Comparison of ENCODE assay signal across 8 cellular contexts in genomic region chr6:154732538-154732823, GRCh38. TPM values are rescaled to one million over a fixed set of nuclear protein-coding genes. Genes with fewer than 3 reads are reported as not detected.
DNase-seq lines count a peak whose midpoint lies in the region; ATAC-seq, FAIRE-seq and TF ChIP-seq lines count a peak whose summit lies in the region.

No MANE protein-coding gene starts in this region.

- peak overlapping the region; percentile 98 for H3K4me2 ChIP-seq in K562 (ENCODE audit: insufficient read depth, low read length)

- BruUV-seq in K562 (replicated peaks; lab: Mats Ljungman, UMichigan): no TSS peak

- POLR2A ChIA-PET in K562 (lab: Yijun Ruan, JAX): interaction anchor here (1.0 to 1.5 kb wide), 2 partner anchors 11 to 17 kb away, joined by 3 to 4 read pairs; no protein-coding TSS in a partner anchor

- TF ChIP-seq POLR2A in K562 (conservative IDR thresholded peaks at IDR 0.05) (no peak), vagina (IDR thresholded peaks at IDR 0.05) (no peak)

- H3K9ac ChIP-seq in K562 (ENCODE audit: insufficient read depth in 1 of 2, low read depth in 2 of 2, low read length in 2 of 2): peak overlapping the region; percentile 98

- in situ Hi-C loops in K562 (cut with MboI): no loop called here

- peak overlapping the region; percentile 73 to 99 for H3K4me3 ChIP-seq in right atrium auricular region
- peak overlapping the region; percentile 96 for H3K4me3 ChIP-seq in K562
- H3K4me3 ChIP-seq in lung: peak overlapping the region; percentile 79
- H3K4me3 ChIP-seq in vagina: peak overlapping the region; percentile 68 to 99

- WGBS in K562 (ENCODE audit: insufficient coverage, low coverage, missing lambda C conversion rate): 56% methylated on average over 8 of the region's 8 CpGs
- 34 to 35% methylated on average over 8 of the region's 8 CpGs for WGBS in lung, 2 donors

- peak overlapping the region; percentile 99 to 100 for H3K27ac ChIP-seq in right atrium auricular region
- peak overlapping the region; percentile 99 for H3K27ac ChIP-seq in K562 (ENCODE audit: extremely low read depth, low read depth, low read length)
- H3K27ac ChIP-seq in lung (ENCODE audit: low read depth in 1 of 2, low read length in 1 of 2): peak overlapping the region; percentile 100
- peak overlapping the region; percentile 98 for H3K27ac ChIP-seq in vagina

- H4K20me1 ChIP-seq in K562 (replicated peaks; ENCODE audit: control insufficient read depth, insufficient read depth, low read length): peaks cover 11% of the 10 kb centered on the region; the same call in 1 of the 2 replicates

- CTCF ChIA-PET in K562 (lab: Yijun Ruan, JAX; ENCODE audit: low intra/inter-chr PET ratio): interaction anchor here (0.6 to 2.1 kb wide), 2 partner anchors 57 to 71 kb away, joined by 3 to 10 read pairs; no protein-coding TSS in a partner anchor

- H3K9me3 ChIP-seq in right atrium auricular region: no peaks in the 10 kb centered on the region
- H3K9me3 ChIP-seq in K562 (replicated peaks; ENCODE audit: control insufficient read depth, insufficient read depth, low read depth, low read length): no peaks in the 10 kb centered on the region
- no peaks in the 10 kb centered on the region for H3K9me3 ChIP-seq in lung (ENCODE audit: control insufficient read depth in 2 of 2, insufficient read depth in 1 of 2, low read length in 1 of 2)
- H3K9me3 ChIP-seq in vagina: no peaks in the 10 kb centered on the region

- TF ChIP-seq CTCF in right atrium auricular region (IDR thresholded peaks at IDR 0.05) (no peak), K562 (IDR thresholded peaks at IDR 0.05 in 2 of 3, conservative IDR thresholded peaks at IDR 0.05 in 1 of 3; ENCODE audit: insufficient read depth in 2 of 3, low read depth in 1 of 3, low read length in 3 of 3) (no peak), lung (IDR thresholded peaks at IDR 0.05; ENCODE audit: control extremely low read depth, extremely low read depth) (no peak), vagina (IDR thresholded peaks at IDR 0.05) (no peak)

- DNase-seq in right atrium auricular region (ENCODE audit: low spot score) (no peak), Right ventricle myocardium superior (no peak), K562 (ENCODE audit: extremely low read depth in 1 of 4, low spot score in 3 of 4) (no peak), lung (ENCODE audit: low spot score) (no peak), vagina (ENCODE audit: extremely low spot score in 2 of 2) (no peak), mesenteric fat pad (ENCODE audit: low spot score) (no peak), retina (no peak)
- DNase-seq in stimulated activated CD8-positive, alpha-beta memory T cell treated with anti-CD3 and anti-CD28 coated beads, Interleukin-4, amount 100 ng/mL, for 48 hours: no peak

- peaks cover 0 to 42% of the 10 kb centered on the region in 2 donors for H3K4me1 ChIP-seq in right atrium auricular region
- H3K4me1 ChIP-seq in K562 (replicated peaks in 1 of 2; ENCODE audit: control insufficient read depth in 2 of 2, insufficient read depth in 2 of 2, low read length in 2 of 2): peaks cover 20 to 23% of the 10 kb centered on the region in 2 experiments; a peak in 4 of 5 replicates
- H3K4me1 ChIP-seq in lung (ENCODE audit: control insufficient read depth in 2 of 2, insufficient read depth in 2 of 2, low read length in 2 of 2): peaks cover 8 to 11% of the 10 kb centered on the region in 2 donors
- peaks cover 41% of the 10 kb centered on the region for H3K4me1 ChIP-seq in vagina

- TF ChIP-seq RAD21 in K562 (CRISPR knock-in tag; conservative IDR thresholded peaks at IDR 0.05 in 1 of 2, IDR thresholded peaks at IDR 0.05 in 1 of 2): no peak

- FAIRE-seq in K562 (lab: Jason Lieb, UNC): peak; percentile 26

- ATAC-seq in Right ventricle myocardium superior (ENCODE audit: poor library complexity): no peak
- ATAC-seq in K562: no peak
- ATAC-seq in lung (ENCODE audit: insufficient read depth, low FRiP score): no peak

- no peaks in the 10 kb centered on the region for H3K36me3 ChIP-seq in right atrium auricular region
- H3K36me3 ChIP-seq in K562 (ENCODE audit: control insufficient read depth, insufficient read depth, low read length): peaks cover 20% of the 10 kb centered on the region; the same call in 2 of the 3 replicates
- H3K36me3 ChIP-seq in lung (ENCODE audit: control insufficient read depth in 2 of 2, insufficient read depth in 2 of 2, low read length in 2 of 2): peaks cover 0 to 2% of the 10 kb centered on the region in 2 donors
- H3K36me3 ChIP-seq in vagina: no peaks in the 10 kb centered on the region

- TF ChIP-seq EP300 in K562 (IDR thresholded peaks at IDR 0.05; ENCODE audit: low read length): no peak

- H2AFZ ChIP-seq in K562 (ENCODE audit: low read depth, low read length): peak overlapping the region; percentile 99

- intact Hi-C loops in Right ventricle myocardium superior (cut with DNase I) (loop anchor here (5.0 kb wide), 1 partner anchor 70 kb away; no protein-coding TSS in a partner anchor), K562 (cut with micrococcal nuclease) (loop anchor here (2.0 to 10.0 kb wide), 3 partner anchors 55 to 1748 kb away; partner anchors contain the start of gene FBXO5), vagina (cut with DNase I) (loop anchor here (10.0 kb wide), 1 partner anchor 72 kb away; no protein-coding TSS in a partner anchor)

- no peaks in the 10 kb centered on the region for H3K27me3 ChIP-seq in right atrium auricular region
- no peaks in the 10 kb centered on the region for H3K27me3 ChIP-seq in K562 (ENCODE audit: control insufficient read depth in 2 of 2, insufficient read depth in 2 of 2, low read length in 2 of 2)
- H3K27me3 ChIP-seq in lung (ENCODE audit: control insufficient read depth, insufficient read depth): no peaks in the 10 kb centered on the region
- H3K27me3 ChIP-seq in vagina: no peaks in the 10 kb centered on the region

- peaks cover 44% of the 10 kb centered on the region for H3K79me2 ChIP-seq in K562 (ENCODE audit: control insufficient read depth, insufficient read depth, low read length)

- H3K9me1 ChIP-seq in K562 (ENCODE audit: control insufficient read depth, insufficient read depth, low read length): no peaks in the 10 kb centered on the region

TF ChIP-seq in K562, 482 proteins besides CTCF, POLR2A, EP300 and RAD21:
- TF ChIP-seq OTX1 (CRISPR knock-in tag; IDR thresholded peaks at IDR 0.05): peak; percentile 41; the same call in 1 of the 2 replicates
- no peak for TF ChIP-seq NFIX (CRISPR knock-in tag; IDR thresholded peaks at IDR 0.05; ENCODE audit: low read depth)

RNA-seq across cellular contexts. Expression of gene SCAF8, which starts 0.7 kb away (rescaled TPM):
- total RNA-seq in right atrium auricular region (10 to 100 TPM; 44.4 to 46.9 TPM), Right ventricle myocardium superior (43.0 TPM), K562 (2014; rRNA removed) (20.3 and 25.3 TPM in 2 replicates), K562 (2014; rRNA removed; fragmentation: Illumina TruSeq; extraction: Trizol) (35.7 and 41.5 TPM in 2 replicates), K562 (2015; rRNA removed; fragmentation: Illumina TruSeq; extraction: Trizol) (37.0 and 38.5 TPM in 2 replicates), K562 (2021) (38.6 and 46.6 TPM in 2 replicates), lung (10 to 100 TPM; 34.5 to 71.9 TPM), vagina (37.8 TPM), mesenteric fat pad (33.3 TPM)
- 29.7 and 106 TPM in 2 replicates for total RNA-seq in K562 (2011; cell fraction: chromatin; rRNA removed; ENCODE audit: low replicate concordance)
- 18.2 and 25.1 TPM in 2 replicates for total RNA-seq in K562 (2011; cell fraction: nucleolus; rRNA removed)
- 34.6 and 37.3 TPM in 2 replicates for total RNA-seq in K562 (2011; cell fraction: nucleoplasm; rRNA removed)
- polyA plus RNA-seq in K562 (2011; rRNA removed) (22.0 and 23.2 TPM in 2 replicates), K562 (2014; fragmentation: Illumina TruSeq; extraction: Trizol) (36.0 and 41.1 TPM in 2 replicates), K562 (2014; fragmentation: Nextera tagmentation; extraction: Ambion mirVana) (10 to 100 TPM; 10.5 to 11.8 TPM), K562 (2014; rRNA removed) (18.5 and 19.4 TPM in 2 replicates), lung (10 to 100 TPM; 11.2 to 12.6 TPM)
- 13.9 and 18.5 TPM in 2 replicates for polyA plus RNA-seq in K562 (2011; cell fraction: cytosol; rRNA removed)
- polyA plus RNA-seq in K562 (2011; cell fraction: nucleus; rRNA removed): 27.6 and 28.9 TPM in 2 replicates
- 21.6 and 23.1 TPM in 2 replicates for polyA plus RNA-seq in K562 (2012)
- polyA minus RNA-seq in K562 (2011; rRNA and poly(A)+ RNA removed): 55.1 and 69.3 TPM in 2 replicates
- polyA minus RNA-seq in K562 (2011; cell fraction: cytosol; rRNA and poly(A)+ RNA removed): 27.5 and 32.1 TPM in 2 replicates
- 29.2 and 48.1 TPM in 2 replicates for polyA minus RNA-seq in K562 (2011; cell fraction: nucleus; rRNA and poly(A)+ RNA removed)
